In genomic region chr2:31312898-31313297, GRCh38 we compare ENCODE assay signal across 26 cellular contexts.
A peak's percentile ranks its signal among the peaks of the same experiment; 100 is the strongest.
DNase-seq lines count a peak whose midpoint lies in the region; ATAC-seq, FAIRE-seq and TF ChIP-seq lines count a peak whose summit lies in the region.
"Had no signal": no experiment of that assay in that cellular context is flagged by ENCODE, and none has a peak within 500 bp of the region (broad histone marks: within the 10 kb centered on the region; RNA-seq: fewer than 3 reads in every experiment).

No MANE protein-coding gene starts in this region.

- H3K36me3 Mint-ChIP-seq in astrocyte (ENCODE audit: low read depth, unreplicated experiment): no peaks in the 10 kb centered on the region
- H3K36me3 Mint-ChIP-seq: CD8-positive, alpha-beta T cell had no signal

- POLR2A ChIA-PET in AG04450 (lab: Yijun Ruan, JAX): interaction anchor here (1.0 kb wide), 1 partner anchor 79 kb away, joined by 3 read pairs; the partner anchor contains the start of gene EHD3

- peaks cover 4% of the 10 kb centered on the region for H3K4me1 Mint-ChIP-seq in astrocyte (ENCODE audit: low read depth, unreplicated experiment)
- H3K4me1 Mint-ChIP-seq: mesothelial cell of epicardium had no signal

- FAIRE-seq in astrocyte (lab: Jason Lieb, UNC) (no peak), pancreas (lab: Jason Lieb, UNC) (no peak)
- FAIRE-seq: endothelial cell of umbilical vein had no signal

- CTCF ChIA-PET in AG04450 (lab: Charles Lee): interaction anchor here (0.9 to 1.3 kb wide), 2 partner anchors 79 to 601 kb away, joined by 3 to 6 read pairs; partner anchors contain the start of gene EHD3

- no peaks in the 10 kb centered on the region for H4K20me1 ChIP-seq in astrocyte (ENCODE audit: insufficient read depth, low read length)

- no peak overlapping the region for H2AFZ ChIP-seq in astrocyte (ENCODE audit: low read depth, low read length)

- H3K27me3 Mint-ChIP-seq in astrocyte (ENCODE audit: low read depth, unreplicated experiment): peaks cover 3% of the 10 kb centered on the region

- peaks cover 6% of the 10 kb centered on the region for H3K4me1 ChIP-seq in astrocyte (ENCODE audit: insufficient read depth, low read length)
- no peaks in the 10 kb centered on the region for H3K4me1 ChIP-seq in pancreas
- no peaks in the 10 kb centered on the region for H3K4me1 ChIP-seq in thyroid gland
- H3K4me1 ChIP-seq: breast epithelium, uterus had no signal

- H3K4me2 ChIP-seq in astrocyte (ENCODE audit: low read length): no peak overlapping the region

- no peak overlapping the region for H3K9ac ChIP-seq in astrocyte (ENCODE audit: low read length)

- no peaks in the 10 kb centered on the region for H3K36me3 ChIP-seq in astrocyte (ENCODE audit: insufficient read depth, low read length)
- H3K36me3 ChIP-seq in pancreas: no peaks in the 10 kb centered on the region
- no peaks in the 10 kb centered on the region for H3K36me3 ChIP-seq in thyroid gland
- H3K36me3 ChIP-seq: breast epithelium, uterus had no signal

- TF ChIP-seq CTCF in AG04450 (IDR thresholded peaks at IDR 0.05; ENCODE audit: low read depth, low read length): no peak
- no peak for TF ChIP-seq CTCF in astrocyte (IDR thresholded peaks at IDR 0.05; ENCODE audit: insufficient read depth, low read depth, low read length)
- TF ChIP-seq CTCF in foreskin fibroblast (IDR thresholded peaks at IDR 0.05; ENCODE audit: low read depth, low read length): no peak
- no peak for TF ChIP-seq CTCF in pancreas (IDR thresholded peaks at IDR 0.05)
- TF ChIP-seq CTCF in thyroid gland (IDR thresholded peaks at IDR 0.05): no peak

- ATAC-seq in pancreas: no peak
- ATAC-seq: activated CD8-positive, alpha-beta T cell treated with anti-CD3 and anti-CD28 coated beads, Interleukin-2, amount 10 ng/mL, durations not matched to agents 7 days and 5 days; CD8-positive, alpha-beta T cell; left lobe of liver; natural killer cell treated with Interleukin-12 subunit alpha and Interleukin-12 subunit beta and Interleukin-15 and Interleukin-18, amount 100 ng/mL, for 72 hours had no signal

- no peak overlapping the region for H3K27ac Mint-ChIP-seq in astrocyte (ENCODE audit: unreplicated experiment)
- H3K27ac Mint-ChIP-seq: activated CD8-positive, alpha-beta T cell treated with anti-CD3 and anti-CD28 coated beads, Interleukin-2, amount 10 ng/mL, durations not matched to agents 7 days and 5 days; activated naive CD4-positive, alpha-beta T cell treated with anti-CD3 and anti-CD28 coated beads, Interleukin-2, amount 50 U/mL, for 72 hours; activated T-cell treated with anti-CD3 and anti-CD28 coated beads, Interleukin-2, amount 50 U/mL, for 24 hours; CD8-positive, alpha-beta T cell; mesothelial cell of epicardium; natural killer cell treated with Interleukin-12 subunit alpha and Interleukin-12 subunit beta and Interleukin-15 and Interleukin-18, amount 100 ng/mL, for 72 hours had no signal

- no peak for TF ChIP-seq POLR2A in thyroid gland (IDR thresholded peaks at IDR 0.05)

- intact Hi-C loops in pancreas (cut with DNase I) (no loop called here), thyroid gland (cut with DNase I) (no loop called here)

- WGBS in pancreas, 2 donors: 84 to 90% methylated on average over 3 of the region's 3 CpGs
- WGBS in thyroid gland, 2 donors: 88 to 90% methylated on average over 3 of the region's 3 CpGs

- H3K27me3 ChIP-seq in AG04450 (ENCODE audit: control insufficient read depth, insufficient read depth, low read length): peaks cover 6% of the 10 kb centered on the region
- no peaks in the 10 kb centered on the region for H3K27me3 ChIP-seq in astrocyte (ENCODE audit: insufficient read depth, low read length)
- no peaks in the 10 kb centered on the region for H3K27me3 ChIP-seq in pancreas
- H3K27me3 ChIP-seq in thyroid gland: no peaks in the 10 kb centered on the region
- H3K27me3 ChIP-seq: breast epithelium, uterus had no signal

- DNase-seq in AG04450 (ENCODE audit: low read depth, low spot score) (peak; percentile 30), HCEC 1CT (peak; percentile 45), astrocyte (ENCODE audit: low read depth) (peak; percentile 72), foreskin fibroblast (peak; percentile 53 to 58), DMS153 treated with DMSO at 0.1 percent for 48 hours (lab: John Stamatoyannopoulos, UW; ENCODE audit: unreplicated experiment) (no peak), pancreas (no peak), thyroid gland (no peak)
- DNase-seq in activated T-cell treated with anti-CD3 and anti-CD28 coated beads, Interleukin-2, amount 50 U/mL, for 48 hours: no peak
- DNase-seq: activated CD8-positive, alpha-beta T cell treated with anti-CD3 and anti-CD28 coated beads, Interleukin-2, amount 10 ng/mL, durations not matched to agents 7 days and 5 days; activated T-cell treated with anti-CD3 and anti-CD28 coated beads, Interleukin-2, amount 50 U/mL, for 24 hours; CD8-positive, alpha-beta T cell; dermis blood vessel endothelial cell; Kasumi-1; NCI-H1105 treated with DMSO at 0.1 percent for 48 hours; NCI-H524; stimulated activated CD4-positive, alpha-beta T cell treated with anti-CD3 and anti-CD28 coated beads, Interleukin-2, amount 100 ng/mL, for 48 hours; T-helper 1 cell; uterus had no signal

- H3K27ac ChIP-seq in AG04450 (ENCODE audit: low read depth, low read length) (no peak overlapping the region), astrocyte (ENCODE audit: low read depth, low read length) (no peak overlapping the region), pancreas (no peak overlapping the region), thyroid gland (no peak overlapping the region)
- H3K27ac ChIP-seq: breast epithelium, skin epidermis, uterus, VCaP had no signal

- H3K4me3 ChIP-seq in AG04450 (ENCODE audit: low read depth, low read length) (no peak overlapping the region), astrocyte (ENCODE audit: insufficient read depth, low read depth, low read length) (no peak overlapping the region), foreskin fibroblast (ENCODE audit: low read depth in 1 of 2, low read length in 2 of 2) (no peak overlapping the region), pancreas (no peak overlapping the region), thyroid gland (replicated peaks in 1 of 3) (no peak overlapping the region)
- H3K4me3 ChIP-seq: breast epithelium, skin epidermis, uterus had no signal

- H3K9me3 ChIP-seq in AG04450 (ENCODE audit: control insufficient read depth, insufficient read depth, low read length) (no peaks in the 10 kb centered on the region), astrocyte (ENCODE audit: insufficient read depth, low read depth, low read length) (no peaks in the 10 kb centered on the region), pancreas (no peaks in the 10 kb centered on the region), thyroid gland (no peaks in the 10 kb centered on the region)
- H3K9me3 ChIP-seq: breast epithelium, uterus had no signal

- H3K79me2 ChIP-seq in astrocyte (ENCODE audit: insufficient read depth, low read length): no peaks in the 10 kb centered on the region

- H3K9me3 Mint-ChIP-seq in astrocyte (ENCODE audit: unreplicated experiment): peaks cover 5% of the 10 kb centered on the region
- H3K9me3 Mint-ChIP-seq: natural killer cell treated with Interleukin-12 subunit alpha and Interleukin-12 subunit beta and Interleukin-15 and Interleukin-18, amount 100 ng/mL, for 72 hours had no signal

- no peak overlapping the region for H3K4me3 Mint-ChIP-seq in astrocyte (ENCODE audit: unreplicated experiment)
- H3K4me3 Mint-ChIP-seq: activated CD8-positive, alpha-beta T cell treated with anti-CD3 and anti-CD28 coated beads, Interleukin-2, amount 10 ng/mL, durations not matched to agents 7 days and 5 days; activated T-cell treated with anti-CD3 and anti-CD28 coated beads, Interleukin-2, amount 50 U/mL, for 24 hours; CD8-positive, alpha-beta T cell; mesothelial cell of epicardium; natural killer cell treated with Interleukin-12 subunit alpha and Interleukin-12 subunit beta and Interleukin-15 and Interleukin-18, amount 100 ng/mL, for 72 hours had no signal

Comparison
In these comparisons a context has a peak if more than half of its experiments do, and no peak if none do; other contexts are left out.
1. DNase-seq: peak in AG04450 (single experiment), HCEC 1CT (single experiment), astrocyte (single experiment) and foreskin fibroblast (2 of 2); none in activated T-cell treated with anti-CD3 and anti-CD28 coated beads, Interleukin-2, amount 50 U/mL, for 48 hours (0 of 2), DMS153 treated with DMSO at 0.1 percent for 48 hours (single experiment), pancreas (0 of 6) and thyroid gland (0 of 2).